8 cellular contexts compared by ENCODE assay signal in the genomic region with DNA sequence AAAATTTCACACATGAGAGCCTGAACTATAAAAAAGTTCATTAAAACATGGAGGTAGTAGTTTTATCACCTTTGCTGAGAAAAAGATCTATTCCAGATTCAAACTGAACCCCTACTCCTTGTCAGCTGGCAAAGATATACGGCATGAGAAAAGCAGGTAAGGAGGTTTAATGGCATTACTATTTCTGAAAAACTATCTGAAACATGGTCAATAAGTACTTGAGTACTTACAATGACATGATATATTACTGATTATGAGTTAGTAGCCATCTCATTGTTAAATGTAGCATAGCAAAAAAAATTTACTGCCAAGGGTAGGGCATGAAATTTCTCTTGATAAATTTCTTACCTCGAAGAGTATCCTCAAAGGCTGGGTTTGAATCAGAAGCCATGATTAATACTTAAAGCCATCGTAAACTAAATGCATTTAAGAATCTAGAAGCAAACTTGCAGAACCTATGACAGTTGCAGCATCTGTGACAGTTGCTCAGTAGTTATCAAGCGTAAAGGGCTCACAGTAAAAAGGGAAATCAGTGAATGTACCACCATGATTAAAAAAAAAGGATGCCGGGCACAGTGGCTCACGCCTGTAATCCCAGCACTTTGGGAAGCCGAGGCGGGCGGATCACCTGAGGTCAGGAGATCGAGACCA. TPM values are rescaled to one million over a fixed set of nuclear protein-coding genes. Genes with fewer than 3 reads are reported as not detected.
A peak's percentile ranks its signal among the peaks of the same experiment; 100 is the strongest.
DNase-seq lines count a peak whose midpoint lies in the region; ATAC-seq, FAIRE-seq and TF ChIP-seq lines count a peak whose summit lies in the region.

No MANE protein-coding gene starts in this region.

- H3K9ac ChIP-seq in SK-N-MC (ENCODE audit: insufficient read length): peak overlapping the region; percentile 70

- peak overlapping the region; percentile 88 for H3K4me3 ChIP-seq in SK-N-MC
- peak overlapping the region; percentile 40 for H3K4me3 ChIP-seq in fibroblast of villous mesenchyme (ENCODE audit: low read depth, low read length)
- H3K4me3 ChIP-seq in skin epidermis: peak overlapping the region; percentile 17 to 36 (median 25)
- H3K4me3 ChIP-seq in WERI-Rb-1 (ENCODE audit: low read depth, low read length): no peak overlapping the region

- H3K9me3 ChIP-seq in SK-N-MC (ENCODE audit: low read depth, low read length): no peaks in the 10 kb centered on the region
- no peaks in the 10 kb centered on the region for H3K9me3 ChIP-seq in WERI-Rb-1 (ENCODE audit: severe bottlenecking)

- no peak for DNase-seq in H54 (ENCODE audit: insufficient read length, low spot score)
- DNase-seq in SK-N-MC (ENCODE audit: low read depth, low spot score): no peak
- DNase-seq in fibroblast of villous mesenchyme (ENCODE audit: low read depth): no peak
- no peak for DNase-seq in NCI-H446 (lab: John Stamatoyannopoulos, UW)
- DNase-seq in WERI-Rb-1: no peak
- DNase-seq in globus pallidus (ENCODE audit: low spot score): no peak

- no peak for ATAC-seq in GM21360 (IDR thresholded peaks at IDR 0.05; ENCODE audit: unreplicated experiment)

- no peaks in the 10 kb centered on the region for H3K27me3 ChIP-seq in WERI-Rb-1 (ENCODE audit: insufficient read depth, low read depth, severe bottlenecking)

- TF ChIP-seq CTCF in fibroblast of villous mesenchyme (IDR thresholded peaks at IDR 0.05; ENCODE audit: insufficient read depth, low read depth, low read length) (no peak), WERI-Rb-1 (IDR thresholded peaks at IDR 0.05; ENCODE audit: low read depth, low read length) (no peak)

- peak; percentile 69 for FAIRE-seq in H54 (lab: Jason Lieb, UNC)

- H3K36me3 ChIP-seq in SK-N-MC (ENCODE audit: insufficient read depth, low read length) (no peaks in the 10 kb centered on the region), WERI-Rb-1 (peaks cover 1% of the 10 kb centered on the region; the same call in 1 of the 2 replicates)

- H3K27ac ChIP-seq in SK-N-MC: peak overlapping the region; percentile 50
- H3K27ac ChIP-seq in skin epidermis: peak overlapping the region in 3 of 21 experiments; percentile 17 to 28 (median 18)
- no peak overlapping the region for H3K27ac ChIP-seq in WERI-Rb-1

- no peak for TF ChIP-seq POLR2A in H54 (IDR thresholded peaks at IDR 0.05; ENCODE audit: low read depth, low read length)

RNA-seq across cellular contexts. Expression of a gene that starts 8.7 kb away (rescaled TPM):
- 40.3 and 46.6 TPM in 2 replicates for total RNA-seq in fibroblast of villous mesenchyme

RNA-seq across cellular contexts. Expression of a gene that starts 50.9 kb away (rescaled TPM):
- total RNA-seq in fibroblast of villous mesenchyme: 27.2 and 43.2 TPM in 2 replicates
